ENCODE assay signal across 9 cellular contexts in genomic region chr1:160400284-160400645, GRCh38. TPM values are rescaled to one million over a fixed set of nuclear protein-coding genes. Genes with fewer than 3 reads are reported as not detected.
DNase-seq lines count a peak whose midpoint lies in the region; ATAC-seq and TF ChIP-seq lines count a peak whose summit lies in the region.
"Had no signal": no experiment of that assay in that cellular context is flagged by ENCODE, and none has a peak within 500 bp of the region (broad histone marks: within the 10 kb centered on the region; RNA-seq: fewer than 3 reads in every experiment).

Gene VANGL2, plus strand, starts transcription at chr1:160400564. Its CDS starts 15,274 bp downstream, at chr1:160415838.

- TF ChIP-seq CTCF in right atrium auricular region (IDR thresholded peaks at IDR 0.05): no peak

- no peaks in the 10 kb centered on the region for H3K9me3 ChIP-seq in right atrium auricular region

- DNase-seq in activated T-cell treated with anti-CD3 and anti-CD28 coated beads for 1 hour (ENCODE audit: low read depth) (peak; percentile 38), activated T-cell treated with anti-CD3 and anti-CD28 coated beads for 4 hours (no peak), NCI-H82 (lab: John Stamatoyannopoulos, UW) (peak; percentile 93), amniotic epithelial cell (ENCODE audit: low read depth) (peak; percentile 24), right atrium auricular region (ENCODE audit: low spot score) (peak; percentile 69), posterior cingulate gyrus (peak; percentile 51 to 97 (median 69)), HCEC 1CT (no peak)

- peak within 1 kb of the TSS; percentile 62 to 79 for H3K4me3 ChIP-seq in right atrium auricular region

- intact Hi-C loops in posterior cingulate gyrus (cut with DNase I): no loop called here

- H3K27me3 ChIP-seq in right atrium auricular region: no peaks in the 10 kb centered on the region

- H3K4me1 ChIP-seq in right atrium auricular region: peaks cover 0 to 29% of the 10 kb centered on the region in 2 donors

- no peaks in the 10 kb centered on the region for H3K36me3 ChIP-seq in right atrium auricular region

- peak within 1 kb of the TSS; percentile 71 to 75 for H3K27ac ChIP-seq in right atrium auricular region
- H3K27ac ChIP-seq: epithelial cell of prostate had no signal

- ATAC-seq in HG03135 (IDR thresholded peaks at IDR 0.05; ENCODE audit: unreplicated experiment): no peak

RNA-seq across cellular contexts. Expression of gene VANGL2, which starts in this region (rescaled TPM):
- 1 to 10 TPM; 3.4 to 8.1 TPM for total RNA-seq in right atrium auricular region

Comparison
In these comparisons a context has a peak if more than half of its experiments do, and no peak if none do; other contexts are left out.
1. DNase-seq: peak in activated T-cell treated with anti-CD3 and anti-CD28 coated beads for 1 hour (single experiment), NCI-H82 (single experiment), amniotic epithelial cell (single experiment), right atrium auricular region (single experiment) and posterior cingulate gyrus (10 of 10); none in activated T-cell treated with anti-CD3 and anti-CD28 coated beads for 4 hours (single experiment) and HCEC 1CT (single experiment).